ENCODE assay signal across 9 cellular contexts in the genomic region with DNA sequence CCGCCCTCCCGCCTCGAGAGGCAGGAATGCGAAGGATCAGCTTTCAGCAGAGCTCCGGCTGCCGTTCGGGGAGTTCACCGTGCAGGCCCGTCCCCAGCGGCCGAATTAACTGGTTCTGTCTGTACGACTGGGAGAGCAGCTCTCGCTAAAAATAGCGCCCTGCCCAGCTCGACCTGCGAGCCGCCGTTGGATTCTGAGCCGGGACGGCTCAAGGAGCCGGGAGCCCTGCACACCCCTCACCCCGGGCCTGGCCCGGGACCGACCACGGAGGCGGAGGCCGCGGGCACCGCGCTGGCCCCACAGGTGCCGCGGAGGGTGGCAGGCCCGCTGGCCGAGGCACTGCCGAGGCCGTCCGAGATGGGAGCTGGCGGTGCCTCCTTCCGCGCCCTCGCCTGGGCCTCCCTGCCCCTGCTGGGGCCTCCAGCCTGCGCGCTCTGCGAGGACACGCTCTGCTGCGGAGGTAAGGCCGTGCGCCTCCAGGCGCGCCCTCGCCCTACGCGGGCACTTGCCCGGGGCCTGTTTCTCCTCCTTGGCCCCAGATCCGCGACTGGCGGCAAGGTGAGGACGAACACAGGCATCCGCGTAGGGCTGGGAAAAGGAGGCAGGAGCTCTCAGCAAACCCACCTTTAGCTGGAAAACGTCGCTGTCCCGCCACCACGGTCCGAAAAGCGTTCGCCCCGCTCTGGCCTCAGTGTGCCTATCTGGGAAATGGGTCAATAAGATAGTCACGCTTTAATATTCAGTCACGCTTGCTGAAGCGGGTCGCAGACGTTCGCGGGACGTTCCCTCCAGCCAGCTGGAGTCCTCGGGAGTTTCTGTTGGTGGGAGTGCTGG. TPM values are rescaled to one million over a fixed set of nuclear protein-coding genes. Genes with fewer than 3 reads are reported as not detected.
DNase-seq lines count a peak whose midpoint lies in the region; ATAC-seq, FAIRE-seq and TF ChIP-seq lines count a peak whose summit lies in the region.
"Had no signal": no experiment of that assay in that cellular context is flagged by ENCODE, and none has a peak within 500 bp of the region (broad histone marks: within the 10 kb centered on the region; RNA-seq: fewer than 3 reads in every experiment).

No MANE protein-coding gene starts in this region.

- DNase-seq in A549 (ENCODE audit: low read depth in 1 of 2, low spot score in 1 of 2) (no peak), NCI-H2171 treated with DMSO at 0.1 percent for 48 hours (lab: John Stamatoyannopoulos, UW) (peak; percentile 71), esophagus squamous epithelium (lab: John Stamatoyannopoulos, UW) (no peak), GM12891 (ENCODE audit: insufficient read length, low spot score) (no peak), putamen (ENCODE audit: low spot score) (no peak), GF-D8 (lab: John Stamatoyannopoulos, UW) (no peak)
- DNase-seq: COR-L47 had no signal

- FAIRE-seq in A549 (lab: Jason Lieb, UNC) (no peak), GM12891 (lab: Jason Lieb, UNC) (no peak)

- peaks cover 5% of the 10 kb centered on the region; the same call in 1 of the 3 replicates for H3K4me1 ChIP-seq in A549
- H3K4me1 ChIP-seq in esophagus squamous epithelium, result peaks cover 25 to 42% (median 26%) of the 10 kb centered on the region in 3 donors
- H3K4me1 ChIP-seq in mucosa of stomach (ENCODE audit: control insufficient read depth, insufficient read depth, low read length), result peaks cover 19% of the 10 kb centered on the region

- TF ChIP-seq POLR2A in A549 (IDR thresholded peaks at IDR 0.05; ENCODE audit: low read length) (no peak), esophagus squamous epithelium (IDR thresholded peaks at IDR 0.05) (peak in 1 of 4 donors; percentile 36), GM12891 (IDR thresholded peaks at IDR 0.05; ENCODE audit: low read depth, low read length) (no peak)

- H3K27me3 ChIP-seq in esophagus squamous epithelium (peaks cover 0 to 26% (median 0%) of the 10 kb centered on the region in 4 donors), mucosa of stomach (ENCODE audit: control insufficient read depth, insufficient read depth, low read length) (peaks cover 5% of the 10 kb centered on the region)

- no peak for TF ChIP-seq EP300 in A549 (IDR thresholded peaks at IDR 0.05)

- ATAC-seq in A549 (no peak), HG03457 (IDR thresholded peaks at IDR 0.05; ENCODE audit: unreplicated experiment) (no peak)

- 92% methylated on average over 35 of the region's 77 CpGs for WGBS in A549 (ENCODE audit: missing lambda C conversion rate)
- WGBS in esophagus squamous epithelium, 2 donors, result 23 to 30% methylated on average over 4 to 17 of the region's 77 CpGs

- POLR2A ChIA-PET in A549 (lab: Yijun Ruan, JAX), result interaction anchor here (1.3 kb wide), 1 partner anchor 11 kb away, joined by 4 read pairs; no protein-coding TSS in a partner anchor

- no peaks in the 10 kb centered on the region for H3K9me3 ChIP-seq in A549
- H3K9me3 ChIP-seq in esophagus squamous epithelium, result no peaks in the 10 kb centered on the region
- no peaks in the 10 kb centered on the region for H3K9me3 ChIP-seq in mucosa of stomach (ENCODE audit: control insufficient read depth, low read length)

- TF ChIP-seq CTCF in A549 (IDR thresholded peaks at IDR 0.05), result no peak
- TF ChIP-seq CTCF in esophagus squamous epithelium (IDR thresholded peaks at IDR 0.05), result peak in 3 of 6 experiments; percentile 44 to 55 (median 48)

- intact Hi-C loops in esophagus squamous epithelium (cut with DNase I), result loop anchor here (5.0 kb wide), 1 partner anchor 46 kb away; no protein-coding TSS in a partner anchor

- H3K4me2 ChIP-seq in A549, result peak overlapping the region; percentile 96

- H3K27ac ChIP-seq in A549, result peak overlapping the region in 1 of 2 experiments; percentile 90; a peak in 2 of 6 replicates
- peak overlapping the region; percentile 81 to 96 (median 84) for H3K27ac ChIP-seq in esophagus squamous epithelium

- peak overlapping the region; percentile 42 for H3K9ac ChIP-seq in mucosa of stomach (ENCODE audit: low read length)

- H3K4me3 ChIP-seq in A549 (peak overlapping the region; percentile 61; the same call in 2 of the 3 replicates), esophagus squamous epithelium (peak overlapping the region; percentile 51 to 67 (median 62)), mucosa of stomach (ENCODE audit: low read length) (peak overlapping the region; percentile 26)

- H3K36me3 ChIP-seq in esophagus squamous epithelium, result no peaks in the 10 kb centered on the region
- no peaks in the 10 kb centered on the region for H3K36me3 ChIP-seq in mucosa of stomach (ENCODE audit: control insufficient read depth, insufficient read depth, low read length)

- CTCF ChIA-PET in A549 (lab: Yijun Ruan, JAX), result interaction anchor here (0.5 to 2.5 kb wide), 10 partner anchors 10 to 525 kb away, joined by 3 to 13 read pairs (median 5); no protein-coding TSS in a partner anchor

- TF ChIP-seq RAD21 in A549 (conservative IDR thresholded peaks at IDR 0.05 in 1 of 2, IDR thresholded peaks at IDR 0.05 in 1 of 2), result no peak

TF ChIP-seq in A549, 52 proteins besides CTCF, POLR2A, EP300 and RAD21:
- TF ChIP-seq NPAS2 (CRISPR knock-in tag; IDR thresholded peaks at IDR 0.05; ENCODE audit: borderline replicate concordance) (no peak), HDAC2 (IDR thresholded peaks at IDR 0.05) (peak; percentile 55; the same call in 1 of the 2 replicates), KDM1A (IDR thresholded peaks at IDR 0.05; ENCODE audit: low read depth) (peak; percentile 47; the same call in 1 of the 2 replicates)
TF ChIP-seq in A549: peak in this region for 2.

TF ChIP-seq in GM12891, 5 proteins besides CTCF, POLR2A, EP300 and RAD21:
- no peak for TF ChIP-seq POLR2AphosphoS5 (IDR thresholded peaks at IDR 0.05; ENCODE audit: low read depth, low read length)
- no peak for TF ChIP-seq TAF1 (IDR thresholded peaks at IDR 0.05; ENCODE audit: low read depth, low read length)
- no peak for TF ChIP-seq SPI1 (IDR thresholded peaks at IDR 0.05; ENCODE audit: low read depth, low read length)
- TF ChIP-seq PAX5 (IDR thresholded peaks at IDR 0.05; ENCODE audit: insufficient read depth, low read length, severe bottlenecking), result no peak
- TF ChIP-seq POU2F2 (IDR thresholded peaks at IDR 0.05; ENCODE audit: low read depth, low read length), result no peak

RNA-seq across cellular contexts. Expression of a gene that starts 53.0 kb away (rescaled TPM):
- 9.4 and 9.7 TPM in 2 replicates for polyA plus RNA-seq in A549 (2011; rRNA removed)
- polyA plus RNA-seq in A549 (2012; cell fraction: cytosol; rRNA removed), result 7.7 and 11.9 TPM in 2 replicates
- 13.1 and 17.3 TPM in 2 replicates for polyA plus RNA-seq in A549 (2012; cell fraction: nucleus; rRNA removed)
- polyA plus RNA-seq in A549 (2017; fragmentation: RNase III; extraction: RNeasy Plus Mini Kit Qiagen cat#74134 plus additional on column Dnase treatment), result 12.8 to 13.9 TPM (median 13.2 TPM) in 3 replicates
- 22.4 and 25.6 TPM in 2 replicates for polyA minus RNA-seq in A549 (2011; rRNA and poly(A)+ RNA removed)
- total RNA-seq in esophagus squamous epithelium, result 10 to 100 TPM; 28.3 to 48.8 (median 38.1) TPM
- polyA plus RNA-seq in GM12891 (2012; ENCODE audit: low read depth, missing spikeins), result 0.33 TPM
